Comparison of ENCODE assay signal across 10 cellular contexts in genomic region chr1:27153927-27154358, GRCh38. TPM values are rescaled to one million over a fixed set of nuclear protein-coding genes. Genes with fewer than 3 reads are reported as not detected.
DNase-seq lines count a peak whose midpoint lies in the region; ATAC-seq, FAIRE-seq and TF ChIP-seq lines count a peak whose summit lies in the region.
"Had no signal": no experiment of that assay in that cellular context is flagged by ENCODE, and none has a peak within 500 bp of the region (broad histone marks: within the 10 kb centered on the region; RNA-seq: fewer than 3 reads in every experiment).

No MANE protein-coding gene starts in this region.

- peaks cover 53% of the 10 kb centered on the region for H3K4me1 Mint-ChIP-seq in activated CD4-positive, alpha-beta T cell treated with anti-CD3 and anti-CD28 coated beads for 36 hours
- peaks cover 49% of the 10 kb centered on the region for H3K4me1 Mint-ChIP-seq in activated naive CD8-positive, alpha-beta T cell treated with anti-CD3 and anti-CD28 coated beads, Interleukin-2, amount 10 ng/mL, durations not matched to agents 7 days and 5 days

- FAIRE-seq in HepG2 (lab: Jason Lieb, UNC), result no peak
- FAIRE-seq: endometrium had no signal

- H3K27me3 Mint-ChIP-seq in activated CD4-positive, alpha-beta T cell treated with anti-CD3 and anti-CD28 coated beads for 36 hours, result no peaks in the 10 kb centered on the region
- no peaks in the 10 kb centered on the region for H3K27me3 Mint-ChIP-seq in activated naive CD8-positive, alpha-beta T cell treated with anti-CD3 and anti-CD28 coated beads, Interleukin-2, amount 10 ng/mL, durations not matched to agents 7 days and 5 days

- no peak overlapping the region for H2AFZ ChIP-seq in HepG2 (ENCODE audit: low read length)

- H3K27ac Mint-ChIP-seq in activated CD4-positive, alpha-beta T cell treated with anti-CD3 and anti-CD28 coated beads for 36 hours, result peak overlapping the region; percentile 78
- peak overlapping the region; percentile 89 for H3K27ac Mint-ChIP-seq in activated naive CD8-positive, alpha-beta T cell treated with anti-CD3 and anti-CD28 coated beads, Interleukin-2, amount 10 ng/mL, durations not matched to agents 7 days and 5 days

- H3K9me3 Mint-ChIP-seq in activated CD4-positive, alpha-beta T cell treated with anti-CD3 and anti-CD28 coated beads for 36 hours (ENCODE audit: low read depth), result no peaks in the 10 kb centered on the region
- no peaks in the 10 kb centered on the region for H3K9me3 Mint-ChIP-seq in activated naive CD8-positive, alpha-beta T cell treated with anti-CD3 and anti-CD28 coated beads, Interleukin-2, amount 10 ng/mL, durations not matched to agents 7 days and 5 days

- H4K20me1 ChIP-seq in HepG2 (ENCODE audit: insufficient read depth, low read length), result no peaks in the 10 kb centered on the region

- no TSS peak for BruUV-seq in HepG2 (replicated peaks; lab: Mats Ljungman, UMichigan)

- H3K36me3 Mint-ChIP-seq in activated CD4-positive, alpha-beta T cell treated with anti-CD3 and anti-CD28 coated beads for 36 hours (ENCODE audit: low read depth), result peaks cover 5% of the 10 kb centered on the region
- peaks cover 4% of the 10 kb centered on the region for H3K36me3 Mint-ChIP-seq in activated naive CD8-positive, alpha-beta T cell treated with anti-CD3 and anti-CD28 coated beads, Interleukin-2, amount 10 ng/mL, durations not matched to agents 7 days and 5 days

- peak overlapping the region; percentile 100 for H3K4me2 ChIP-seq in HepG2 (ENCODE audit: low read depth, low read length)

- H3K4me3 Mint-ChIP-seq in activated CD4-positive, alpha-beta T cell treated with anti-CD3 and anti-CD28 coated beads for 36 hours, result peak overlapping the region; percentile 81
- peak overlapping the region; percentile 96 for H3K4me3 Mint-ChIP-seq in activated naive CD8-positive, alpha-beta T cell treated with anti-CD3 and anti-CD28 coated beads, Interleukin-2, amount 10 ng/mL, durations not matched to agents 7 days and 5 days

- in situ Hi-C loops in HepG2 (cut with HindIII; ENCODE audit: extremely low pct_ligation_motif_present, low pct_unique_long_range_greater_than_20kb), result no loop called here

- H3K36me3 ChIP-seq in HepG2 (replicated peaks in 1 of 2; ENCODE audit: control insufficient read depth in 1 of 2, insufficient read depth in 2 of 2, low read length in 2 of 2), result no peaks in the 10 kb centered on the region

- TF ChIP-seq CTCF in HepG2 (CRISPR knock-in tag; IDR thresholded peaks at IDR 0.05), result no peak

- WGBS in HepG2 (ENCODE audit: low lambda C conversion rate), result 86% methylated on average over 21 of the region's 21 CpGs

- H3K9ac ChIP-seq in HepG2 (ENCODE audit: insufficient read depth, low read depth, low read length), result peak overlapping the region; percentile 81; the same call in 1 of the 2 replicates

- no peak for DNase-seq in activated CD4-positive, alpha-beta T cell treated with anti-CD3 and anti-CD28 coated beads for 36 hours
- no peak for DNase-seq in activated CD4-positive, alpha-beta T cell treated with anti-CD3 and anti-CD28 coated beads for 4 hours
- DNase-seq in activated naive CD8-positive, alpha-beta T cell treated with anti-CD3 and anti-CD28 coated beads, Interleukin-2, amount 10 ng/mL, durations not matched to agents 7 days and 5 days, result no peak
- no peak for DNase-seq in HepG2 (ENCODE audit: low spot score)
- DNase-seq in NCI-H2196 treated with DMSO at 0.1 percent for 48 hours (lab: John Stamatoyannopoulos, UW; ENCODE audit: unreplicated experiment), result no peak
- DNase-seq in NCI-H446 treated with DMSO at 0.1 percent for 48 hours (lab: John Stamatoyannopoulos, UW), result no peak
- DNase-seq: KBM-7 had no signal

- H3K9me3 ChIP-seq in HepG2 (ENCODE audit: low read length), result no peaks in the 10 kb centered on the region

- POLR2A ChIA-PET in activated CD4-positive, alpha-beta T cell treated with anti-CD3 and anti-CD28 coated beads for 36 hours (lab: Charles Lee), result interaction anchor here (0.6 to 4.8 kb wide), 13 partner anchors 8 to 230 kb away, joined by 3 to 44 read pairs (median 3); no protein-coding TSS in a partner anchor
- POLR2A ChIA-PET in activated naive CD8-positive, alpha-beta T cell treated with anti-CD3 and anti-CD28 coated beads, Interleukin-2, amount 10 ng/mL, durations not matched to agents 7 days and 5 days (lab: Charles Lee), result interaction anchor here (1.2 to 3.6 kb wide), 9 partner anchors 13 to 518 kb away, joined by 3 to 127 read pairs (median 4); partner anchors contain the start of genes IFI6, WASF2 and WDTC1
- POLR2A ChIA-PET in HepG2 (lab: Yijun Ruan, JAX), result interaction anchor here (0.8 to 3.3 kb wide), 6 partner anchors 9 to 453 kb away, joined by 3 to 40 read pairs (median 7); no protein-coding TSS in a partner anchor

- H3K79me2 ChIP-seq in HepG2 (ENCODE audit: insufficient read depth, low read length), result peaks cover 2% of the 10 kb centered on the region

- CTCF ChIA-PET in activated CD4-positive, alpha-beta T cell treated with anti-CD3 and anti-CD28 coated beads for 36 hours (lab: Charles Lee), result interaction anchor here (0.7 to 2.5 kb wide), 11 partner anchors 11 to 79 kb away, joined by 3 to 11 read pairs (median 5); no protein-coding TSS in a partner anchor
- CTCF ChIA-PET in HepG2 (lab: Yijun Ruan, JAX; ENCODE audit: low intra/inter-chr PET ratio, low total read pairs), result no interaction called here

- TF ChIP-seq POLR2A in HepG2 (IDR thresholded peaks at IDR 0.05; ENCODE audit: insufficient read depth in 1 of 2, low read depth in 2 of 2, low read length in 2 of 2), result no peak

- peaks cover 49% of the 10 kb centered on the region for H3K4me1 ChIP-seq in HepG2 (ENCODE audit: insufficient read depth, low read length)

- intact Hi-C loops in activated CD4-positive, alpha-beta T cell treated with anti-CD3 and anti-CD28 coated beads for 36 hours (cut with DNase I, micrococcal nuclease), result loop anchor here (2.0 kb wide), 3 partner anchors 41 to 81 kb away; partner anchors contain the start of gene WDTC1 (in 1 of the 2)
- intact Hi-C loops in HepG2 (cut with micrococcal nuclease; ENCODE audit: unreplicated experiment), result no loop called here

- ATAC-seq in activated CD4-positive, alpha-beta T cell treated with anti-CD3 and anti-CD28 coated beads for 36 hours, result no peak
- no peak for ATAC-seq in activated naive CD8-positive, alpha-beta T cell treated with anti-CD3 and anti-CD28 coated beads, Interleukin-2, amount 10 ng/mL, durations not matched to agents 7 days and 5 days (ENCODE audit: low read depth)
- ATAC-seq in HepG2, result peak; percentile 9; the same call in 2 of the 3 replicates
- no peak for ATAC-seq in GM21447 (IDR thresholded peaks at IDR 0.05; ENCODE audit: unreplicated experiment)

- peak overlapping the region; percentile 72 to 81 (median 79); a peak in 5 of 6 replicates for H3K4me3 ChIP-seq in HepG2 (replicated peaks in 1 of 3; ENCODE audit: insufficient read depth in 1 of 3, low read depth in 2 of 3, low read length in 3 of 3)

- no peaks in the 10 kb centered on the region for H3K27me3 ChIP-seq in HepG2 (ENCODE audit: control insufficient read depth in 1 of 2, insufficient read depth in 2 of 2, low read length in 2 of 2)

- no peak overlapping the region for H3K27ac ChIP-seq in HepG2 (ENCODE audit: extremely low read length, insufficient read depth, low read length)
- peak overlapping the region; percentile 64 for H3K27ac ChIP-seq in temporal lobe (ENCODE audit: low read depth, low read length)

- TF ChIP-seq EP300 in HepG2 (IDR thresholded peaks at IDR 0.05; ENCODE audit: low read depth in 2 of 2, low read length in 2 of 2) (no peak), HepG2 (CRISPR knock-in tag; IDR thresholded peaks at IDR 0.05; ENCODE audit: borderline replicate concordance) (no peak)

- no peak for TF ChIP-seq RAD21 in HepG2 (CRISPR knock-in tag; IDR thresholded peaks at IDR 0.05)

TF ChIP-seq in HepG2, 621 proteins besides CTCF, POLR2A, EP300 and RAD21 (continues in another document):
- TF ChIP-seq ZNF737 (CRISPR knock-in tag; IDR thresholded peaks at IDR 0.05; ENCODE audit: borderline replicate concordance) (no peak), SIX4 (CRISPR knock-in tag; IDR thresholded peaks at IDR 0.05) (no peak), FOXA1 (IDR thresholded peaks at IDR 0.05) (no peak), FOXA1 (CRISPR knock-in tag; IDR thresholded peaks at IDR 0.05) (no peak), KDM2A (CRISPR knock-in tag; IDR thresholded peaks at IDR 0.05; ENCODE audit: borderline replicate concordance, low read depth) (no peak), ZNF501 (CRISPR knock-in tag; IDR thresholded peaks at IDR 0.05) (0 out of 2 replicates have a peak, but pooled peaks have one; percentile 10), ZBTB38 (CRISPR knock-in tag; IDR thresholded peaks at IDR 0.05) (peak; percentile 72), ZNF713 (CRISPR knock-in tag; IDR thresholded peaks at IDR 0.05) (no peak)

RNA-seq across cellular contexts. Expression of gene SLC9A1, which starts 1.0 kb away (rescaled TPM):
- total RNA-seq in activated CD4-positive, alpha-beta T cell treated with anti-CD3 and anti-CD28 coated beads for 36 hours, result 10 to 100 TPM; 15.6 to 20.4 TPM
- total RNA-seq in activated naive CD8-positive, alpha-beta T cell treated with anti-CD3 and anti-CD28 coated beads, Interleukin-2, amount 10 ng/mL, durations not matched to agents 7 days and 5 days, result 10 to 100 TPM; 23.7 to 24.5 TPM
- total RNA-seq in HepG2 (2016; rRNA removed; fragmentation: Illumina TruSeq; extraction: Trizol), result 2.7 and 2.9 TPM in 2 replicates
- 1.8 and 2.1 TPM in 2 replicates for total RNA-seq in HepG2 (2016; cell fraction: cytosol; rRNA removed; fragmentation: Illumina TruSeq; extraction: Trizol; ENCODE audit: low read depth)
- 1.6 and 2.5 TPM in 2 replicates for total RNA-seq in HepG2 (2016; cell fraction: insoluble cytoplasmic fraction; rRNA removed; fragmentation: Illumina TruSeq; extraction: Trizol)
- total RNA-seq in HepG2 (2016; cell fraction: membrane; rRNA removed; fragmentation: Illumina TruSeq; extraction: Trizol), result 3.1 and 3.8 TPM in 2 replicates
- 3.9 and 5.2 TPM in 2 replicates for total RNA-seq in HepG2 (2016; cell fraction: nucleus; rRNA removed; fragmentation: Illumina TruSeq; extraction: Trizol)
- 1.4 and 1.7 TPM in 2 replicates for polyA plus RNA-seq in HepG2 (2011; rRNA removed)
- 1.0 and 2.7 TPM in 2 replicates for polyA plus RNA-seq in HepG2 (2011; cell fraction: cytosol; rRNA removed)
- 5.0 and 5.3 TPM in 2 replicates for polyA plus RNA-seq in HepG2 (2011; cell fraction: nucleus; rRNA removed)
- 4.8 and 6.7 TPM in 2 replicates for polyA plus RNA-seq in HepG2 (2012)
- 0.97 and 1.3 TPM in 2 replicates for polyA plus RNA-seq in HepG2 (2016; cell fraction: cytosol; fragmentation: Illumina TruSeq; extraction: Trizol; ENCODE audit: low read depth)
- polyA plus RNA-seq in HepG2 (2016; cell fraction: insoluble cytoplasmic fraction; fragmentation: Illumina TruSeq; extraction: Trizol; ENCODE audit: low read depth), result 2.6 and 5.0 TPM in 2 replicates
- 2.2 and 2.7 TPM in 2 replicates for polyA plus RNA-seq in HepG2 (2016; cell fraction: membrane; fragmentation: Illumina TruSeq; extraction: Trizol; ENCODE audit: low read depth)
- 11.1 and 12.2 TPM in 2 replicates for polyA plus RNA-seq in HepG2 (2016; cell fraction: nucleus; fragmentation: Illumina TruSeq; extraction: Trizol; ENCODE audit: insufficient read depth, low read depth)
- polyA minus RNA-seq in HepG2 (2011; rRNA and poly(A)+ RNA removed; ENCODE audit: low replicate concordance), result 5.1 and 11.1 TPM in 2 replicates
- 1.7 and 4.4 TPM in 2 replicates for polyA minus RNA-seq in HepG2 (2011; cell fraction: cytosol; rRNA and poly(A)+ RNA removed)
- polyA minus RNA-seq in HepG2 (2011; cell fraction: nucleus; rRNA and poly(A)+ RNA removed), result 3.1 and 3.2 TPM in 2 replicates
- 2.5 TPM for total RNA-seq in temporal lobe
